Comparison of ENCODE assay signal across 8 cellular contexts in genomic region chr1:40338745-40339419, GRCh38. TPM values are rescaled to one million over a fixed set of nuclear protein-coding genes. Genes with fewer than 3 reads are reported as not detected.
DNase-seq lines count a peak whose midpoint lies in the region; ATAC-seq and TF ChIP-seq lines count a peak whose summit lies in the region.

No MANE protein-coding gene starts in this region.

- H3K36me3 Mint-ChIP-seq in CD4-positive, CD25-positive, alpha-beta regulatory T cell = no peaks in the 10 kb centered on the region
- H3K36me3 Mint-ChIP-seq in central memory CD8-positive, alpha-beta T cell (ENCODE audit: insufficient read depth) = no peaks in the 10 kb centered on the region

- H3K4me3 ChIP-seq in CD4-positive, CD25-positive, alpha-beta regulatory T cell (ENCODE audit: low read depth, low read length) = peak overlapping the region; percentile 73

- peaks cover 14 to 45% (median 38%) of the 10 kb centered on the region in 4 donors for H3K4me1 Mint-ChIP-seq in CD4-positive, CD25-positive, alpha-beta regulatory T cell
- H3K4me1 Mint-ChIP-seq in central memory CD8-positive, alpha-beta T cell = peaks cover 28% of the 10 kb centered on the region

- peaks cover 28% of the 10 kb centered on the region for H3K4me1 ChIP-seq in CD4-positive, CD25-positive, alpha-beta regulatory T cell (ENCODE audit: control insufficient read depth, insufficient read depth, low read length, poor library complexity, severe bottlenecking)

- no peaks in the 10 kb centered on the region for H3K27me3 Mint-ChIP-seq in CD4-positive, CD25-positive, alpha-beta regulatory T cell
- H3K27me3 Mint-ChIP-seq in central memory CD8-positive, alpha-beta T cell = no peaks in the 10 kb centered on the region

- peaks cover 0 to 9% (median 0%) of the 10 kb centered on the region in 7 donors for H3K9me3 Mint-ChIP-seq in CD4-positive, CD25-positive, alpha-beta regulatory T cell
- H3K9me3 Mint-ChIP-seq in central memory CD8-positive, alpha-beta T cell = no peaks in the 10 kb centered on the region

- peak overlapping the region; percentile 9 to 77 (median 63) for H3K27ac Mint-ChIP-seq in CD4-positive, CD25-positive, alpha-beta regulatory T cell
- H3K27ac Mint-ChIP-seq in central memory CD8-positive, alpha-beta T cell (ENCODE audit: low read depth) = no peak overlapping the region

- DNase-seq in CD4-positive, CD25-positive, alpha-beta regulatory T cell = peak; percentile 78 to 92 (median 87)
- peak; percentile 62 for DNase-seq in NCI-H460 (ENCODE audit: extremely low read depth, low read depth)
- peak; percentile 84 to 87 for DNase-seq in activated CD4-positive, alpha-beta T cell treated with anti-CD3 and anti-CD28 coated beads for 24 hours (ENCODE audit: low read depth in 2 of 2)
- peak; percentile 86 to 90 for DNase-seq in central memory CD8-positive, alpha-beta T cell (ENCODE audit: low spot score in 2 of 2)
- peak; percentile 86 to 88 for DNase-seq in stimulated activated CD4-positive, alpha-beta T cell treated with anti-CD3 and anti-CD28 coated beads, Interleukin-1b, Interleukin-23, amount 100 ng/mL, for 4 hours (ENCODE audit: low read depth in 2 of 2)

- no peaks in the 10 kb centered on the region for H3K36me3 ChIP-seq in CD4-positive, CD25-positive, alpha-beta regulatory T cell (ENCODE audit: control insufficient read depth, insufficient read depth, low read length)

- peak; percentile 83 to 87 for ATAC-seq in CD4-positive, CD25-positive, alpha-beta regulatory T cell (ENCODE audit: low read depth in 2 of 2)
- ATAC-seq in HG02798 (IDR thresholded peaks at IDR 0.05; ENCODE audit: poor library complexity, unreplicated experiment) (peak; percentile 49), GM18505 (IDR thresholded peaks at IDR 0.05; ENCODE audit: unreplicated experiment) (no peak)
- peak; percentile 70 for ATAC-seq in central memory CD8-positive, alpha-beta T cell (replicated peaks; ENCODE audit: extremely low read depth, poor library complexity, severe bottlenecking)

- H3K27me3 ChIP-seq in CD4-positive, CD25-positive, alpha-beta regulatory T cell (ENCODE audit: control insufficient read depth, insufficient read depth, low read length) = no peaks in the 10 kb centered on the region
- H3K27me3 ChIP-seq in layer of hippocampus (ENCODE audit: control insufficient read depth, insufficient read depth, low read length) = no peaks in the 10 kb centered on the region

- TF ChIP-seq POLR2A in GM18505 (IDR thresholded peaks at IDR 0.05; ENCODE audit: borderline replicate concordance, extremely low read depth, insufficient read depth, insufficient read length) = no peak

- no peaks in the 10 kb centered on the region for H3K9me3 ChIP-seq in CD4-positive, CD25-positive, alpha-beta regulatory T cell (ENCODE audit: control insufficient read depth in 2 of 2, low read length in 2 of 2)

- H3K4me3 Mint-ChIP-seq in CD4-positive, CD25-positive, alpha-beta regulatory T cell = peak overlapping the region in 3 of 4 donors; percentile 6 to 66 (median 37)
- no peak overlapping the region for H3K4me3 Mint-ChIP-seq in central memory CD8-positive, alpha-beta T cell

- H3K27ac ChIP-seq in CD4-positive, CD25-positive, alpha-beta regulatory T cell (ENCODE audit: insufficient read depth, low read length, poor library complexity, severe bottlenecking) = no peak overlapping the region
- peak overlapping the region; percentile 3 for H3K27ac ChIP-seq in layer of hippocampus (ENCODE audit: low read depth, low read length)

RNA-seq across cellular contexts. Expression of gene COL9A2, which starts 21.8 kb away (rescaled TPM):
- total RNA-seq in CD4-positive, CD25-positive, alpha-beta regulatory T cell = 2.9 TPM
- 1 to 10 TPM in 1 of 4 donors, under 1 TPM in 3; 0.26 to 1.5 (median 0.50) TPM for polyA plus RNA-seq in CD4-positive, CD25-positive, alpha-beta regulatory T cell
- 0.50 and 0.61 TPM in 2 replicates for total RNA-seq in NCI-H460 (2014; rRNA removed; shearing (Covaris generic))
- 7.3 and 12.9 TPM in 2 replicates for polyA plus RNA-seq in NCI-H460 (2014; cell fraction: nucleus; rRNA removed)

RNA-seq across cellular contexts. Expression of gene SMAP2, which starts 34.6 kb away (rescaled TPM):
- 341 TPM for total RNA-seq in CD4-positive, CD25-positive, alpha-beta regulatory T cell
- 100 to 1,000 TPM; 297 to 472 (median 407) TPM for polyA plus RNA-seq in CD4-positive, CD25-positive, alpha-beta regulatory T cell
- 9.5 and 11.6 TPM in 2 replicates for total RNA-seq in NCI-H460 (2014; rRNA removed; shearing (Covaris generic))
- 7.0 and 8.8 TPM in 2 replicates for polyA plus RNA-seq in NCI-H460 (2014; cell fraction: nucleus; rRNA removed)

Comparison
In these comparisons a context has a peak if more than half of its experiments do, and no peak if none do; other contexts are left out.
1. RNA of gene SMAP2, which starts 34.6 kb away (total RNA-seq): 341 TPM in CD4-positive, CD25-positive, alpha-beta regulatory T cell (single experiment); 9.5 to 11.6 TPM in NCI-H460; every median in the first group is over 10 times any median in the second.
2. Peak in every context shown above with its lines, with median percentiles within 50 percentile points of each other: DNase-seq.